9 cellular contexts compared by ENCODE assay signal in genomic region chr16:56610609-56611111, GRCh38. TPM values are rescaled to one million over a fixed set of nuclear protein-coding genes. Genes with fewer than 3 reads are reported as not detected.
A peak's percentile ranks its signal among the peaks of the same experiment; 100 is the strongest.
DNase-seq lines count a peak whose midpoint lies in the region; ATAC-seq, FAIRE-seq and TF ChIP-seq lines count a peak whose summit lies in the region.
"Had no signal": no experiment of that assay in that cellular context is flagged by ENCODE, and none has a peak within 500 bp of the region (broad histone marks: within the 10 kb centered on the region; RNA-seq: fewer than 3 reads in every experiment).

No MANE protein-coding gene starts in this region.

- no peaks in the 10 kb centered on the region for H3K9me3 ChIP-seq in keratinocyte (ENCODE audit: control insufficient read depth, low read depth, low read length)

- H3K36me3 ChIP-seq in keratinocyte (ENCODE audit: control insufficient read depth in 2 of 2, extremely low read depth in 1 of 2, insufficient read depth in 2 of 2, low read length in 2 of 2) = no peaks in the 10 kb centered on the region

- POLR2A ChIA-PET in activated CD4-positive, alpha-beta T cell treated with anti-CD3 and anti-CD28 coated beads for 36 hours (lab: Charles Lee) = interaction anchor here (0.6 to 3.7 kb wide), 4 partner anchors 16 to 600 kb away, joined by 4 to 31 read pairs (median 6); partner anchors contain the start of genes MT1E and MT1X

- TF ChIP-seq CTCF in keratinocyte (optimal IDR thresholded peaks at IDR 0.05 in 1 of 3, IDR thresholded peaks at IDR 0.05 in 1 of 3, conservative IDR thresholded peaks at IDR 0.05 in 1 of 3; ENCODE audit: extremely low read depth in 1 of 3, insufficient read depth in 2 of 3, low read length in 3 of 3) = no peak

- H3K4me2 ChIP-seq in keratinocyte (ENCODE audit: control insufficient read depth, extremely low read depth, insufficient read depth, low read depth, low read length) = peak overlapping the region; percentile 95

- CTCF ChIA-PET in activated CD4-positive, alpha-beta T cell treated with anti-CD3 and anti-CD28 coated beads for 36 hours (lab: Charles Lee) = interaction anchor here (0.7 to 1.9 kb wide), 4 partner anchors 10 to 91 kb away, joined by 3 to 5 read pairs (median 3); no protein-coding TSS in a partner anchor

- H3K9me3 Mint-ChIP-seq in activated CD4-positive, alpha-beta T cell treated with anti-CD3 and anti-CD28 coated beads for 36 hours (ENCODE audit: low read depth) = no peaks in the 10 kb centered on the region
- no peaks in the 10 kb centered on the region for H3K9me3 Mint-ChIP-seq in activated naive CD8-positive, alpha-beta T cell treated with anti-CD3 and anti-CD28 coated beads for 36 hours

- dilution Hi-C loops in keratinocyte (cut with MboI; ENCODE audit: extremely low pct_ligation_motif_present, low sequenced_read_pairs) = no loop called here

- peak; percentile 23 for ATAC-seq in activated CD4-positive, alpha-beta T cell treated with anti-CD3 and anti-CD28 coated beads for 36 hours
- ATAC-seq in HG03280 (IDR thresholded peaks at IDR 0.05; ENCODE audit: unreplicated experiment) (no peak), HG03469 (IDR thresholded peaks at IDR 0.05; ENCODE audit: unreplicated experiment) (no peak)

- H3K27ac ChIP-seq in keratinocyte (ENCODE audit: control insufficient read depth, insufficient read depth, low read length) (peak overlapping the region; percentile 95), substantia nigra (ENCODE audit: low read depth, low read length, poor library complexity, severe bottlenecking) (peak overlapping the region; percentile 88)

- H3K4me1 Mint-ChIP-seq in activated CD4-positive, alpha-beta T cell treated with anti-CD3 and anti-CD28 coated beads for 36 hours = peaks cover 80% of the 10 kb centered on the region
- H3K4me1 Mint-ChIP-seq in activated naive CD8-positive, alpha-beta T cell treated with anti-CD3 and anti-CD28 coated beads for 36 hours = peaks cover 77% of the 10 kb centered on the region

- H3K9ac ChIP-seq in keratinocyte (ENCODE audit: control insufficient read depth, extremely low read depth, insufficient read depth, low read length) = peak overlapping the region; percentile 78

- no peaks in the 10 kb centered on the region for H4K20me1 ChIP-seq in keratinocyte (ENCODE audit: control insufficient read depth, extremely low read depth, insufficient read depth, low read length)

- H3K79me2 ChIP-seq in keratinocyte (ENCODE audit: control insufficient read depth, insufficient read depth, low read length) = no peaks in the 10 kb centered on the region

- H3K36me3 Mint-ChIP-seq in activated CD4-positive, alpha-beta T cell treated with anti-CD3 and anti-CD28 coated beads for 36 hours (ENCODE audit: low read depth) = peaks cover 7% of the 10 kb centered on the region
- peaks cover 7% of the 10 kb centered on the region for H3K36me3 Mint-ChIP-seq in activated naive CD8-positive, alpha-beta T cell treated with anti-CD3 and anti-CD28 coated beads for 36 hours

- peaks cover 76% of the 10 kb centered on the region for H3K4me1 ChIP-seq in keratinocyte (ENCODE audit: control insufficient read depth, extremely low read depth, insufficient read depth, low read length)

- H3K9me1 ChIP-seq in keratinocyte (ENCODE audit: control insufficient read depth, extremely low read depth, insufficient read depth, low read length) = no peaks in the 10 kb centered on the region

- intact Hi-C loops in activated CD4-positive, alpha-beta T cell treated with anti-CD3 and anti-CD28 coated beads for 36 hours (cut with DNase I, micrococcal nuclease) = loop anchor here (1.0 to 10.0 kb wide), 6 partner anchors 327 to 992 kb away; partner anchors contain the start of genes NLRC5 (in 1 of the 2), PSME3IP1 (in 1 of the 2) and RSPRY1 (in 1 of the 2)

- H3K4me3 Mint-ChIP-seq in activated CD4-positive, alpha-beta T cell treated with anti-CD3 and anti-CD28 coated beads for 36 hours = peak overlapping the region; percentile 97
- peak overlapping the region; percentile 49 for H3K4me3 Mint-ChIP-seq in activated naive CD8-positive, alpha-beta T cell treated with anti-CD3 and anti-CD28 coated beads for 36 hours

- H3K27ac Mint-ChIP-seq in activated CD4-positive, alpha-beta T cell treated with anti-CD3 and anti-CD28 coated beads for 36 hours = peak overlapping the region; percentile 98
- H3K27ac Mint-ChIP-seq in activated naive CD8-positive, alpha-beta T cell treated with anti-CD3 and anti-CD28 coated beads for 36 hours = peak overlapping the region; percentile 95

- no peaks in the 10 kb centered on the region for H3K27me3 Mint-ChIP-seq in activated CD4-positive, alpha-beta T cell treated with anti-CD3 and anti-CD28 coated beads for 36 hours
- H3K27me3 Mint-ChIP-seq in activated naive CD8-positive, alpha-beta T cell treated with anti-CD3 and anti-CD28 coated beads for 36 hours = no peaks in the 10 kb centered on the region

- no peak for DNase-seq in activated CD4-positive, alpha-beta T cell treated with anti-CD3 and anti-CD28 coated beads for 36 hours
- DNase-seq in activated CD4-positive, alpha-beta T cell treated with anti-CD3 and anti-CD28 coated beads for 1 hour = no peak
- no peak for DNase-seq in activated naive CD8-positive, alpha-beta T cell treated with anti-CD3 and anti-CD28 coated beads for 36 hours
- no peak for DNase-seq in keratinocyte (ENCODE audit: low read depth, low spot score)
- DNase-seq in substantia nigra (lab: John Stamatoyannopoulos, UW) = no peak
- no peak for DNase-seq in NK-92 treated with Interleukin-12 subunit alpha and Interleukin-12 subunit beta, amount 100 ng/mL, for 24 hours (lab: John Stamatoyannopoulos, UW)
- DNase-seq: NCI-H2107 had no signal

- H2AFZ ChIP-seq in keratinocyte (ENCODE audit: control insufficient read depth, low read length) = no peak overlapping the region

- peak overlapping the region; percentile 46 to 92 (median 86) for H3K4me3 ChIP-seq in keratinocyte (ENCODE audit: control insufficient read depth in 2 of 3, extremely low read depth in 1 of 3, insufficient read depth in 2 of 3, low read depth in 1 of 3, low read length in 3 of 3)

- FAIRE-seq in keratinocyte (lab: Jason Lieb, UNC) = no peak

- no peaks in the 10 kb centered on the region for H3K27me3 ChIP-seq in keratinocyte (ENCODE audit: control insufficient read depth, extremely low read depth, insufficient read depth, low read length)

RNA-seq across cellular contexts. Expression of gene MT2A, which starts 2.3 kb away (rescaled TPM):
- 100 to 1,000 TPM; 114 to 380 TPM for total RNA-seq in activated CD4-positive, alpha-beta T cell treated with anti-CD3 and anti-CD28 coated beads for 36 hours
- total RNA-seq in activated naive CD8-positive, alpha-beta T cell treated with anti-CD3 and anti-CD28 coated beads for 36 hours = 100 to 1,000 TPM; 124 to 126 TPM
- 489 to 1,016 TPM (median 990 TPM) in 3 replicates for polyA plus RNA-seq in keratinocyte
- polyA plus RNA-seq in keratinocyte (2011; ENCODE audit: low read depth) = 310 TPM
- 741 and 1,546 TPM in 2 replicates for polyA plus RNA-seq in keratinocyte (2011; cell fraction: cytosol; rRNA removed)
- 335 and 470 TPM in 2 replicates for polyA plus RNA-seq in keratinocyte (2011; cell fraction: nucleus; rRNA removed)
- 2,479 and 10,771 TPM in 2 replicates for polyA plus RNA-seq in keratinocyte (2012; ENCODE audit: low replicate concordance)
- polyA minus RNA-seq in keratinocyte = 401 to 1,828 TPM (median 417 TPM) in 3 replicates
- 2,677 TPM for polyA minus RNA-seq in keratinocyte (2011; cell fraction: cytosol; rRNA and poly(A)+ RNA removed)
- polyA minus RNA-seq in keratinocyte (2011; cell fraction: nucleus; rRNA and poly(A)+ RNA removed) = 152 and 202 TPM in 2 replicates

RNA-seq across cellular contexts. Expression of gene MT1E, which starts 14.9 kb away (rescaled TPM):
- 100 to 1,000 TPM in 1 of 2 experiments, 10 to 100 TPM in 1; 61.1 to 108 TPM for total RNA-seq in activated CD4-positive, alpha-beta T cell treated with anti-CD3 and anti-CD28 coated beads for 36 hours
- 10 to 100 TPM; 67.1 to 68.9 TPM for total RNA-seq in activated naive CD8-positive, alpha-beta T cell treated with anti-CD3 and anti-CD28 coated beads for 36 hours
- 394 to 1,732 TPM (median 404 TPM) in 3 replicates for polyA plus RNA-seq in keratinocyte
- polyA plus RNA-seq in keratinocyte (2011; ENCODE audit: low read depth) = 55.2 TPM
- 1,504 and 3,462 TPM in 2 replicates for polyA plus RNA-seq in keratinocyte (2011; cell fraction: cytosol; rRNA removed)
- 621 and 624 TPM in 2 replicates for polyA plus RNA-seq in keratinocyte (2011; cell fraction: nucleus; rRNA removed)
- 688 and 1,595 TPM in 2 replicates for polyA plus RNA-seq in keratinocyte (2012; ENCODE audit: low replicate concordance)
- 298 to 744 TPM (median 398 TPM) in 3 replicates for polyA minus RNA-seq in keratinocyte
- polyA minus RNA-seq in keratinocyte (2011; cell fraction: cytosol; rRNA and poly(A)+ RNA removed) = 667 TPM
- 76.9 and 81.7 TPM in 2 replicates for polyA minus RNA-seq in keratinocyte (2011; cell fraction: nucleus; rRNA and poly(A)+ RNA removed)

RNA-seq across cellular contexts. Expression of gene MT3, which starts 21.3 kb away (rescaled TPM):
- total RNA-seq in activated CD4-positive, alpha-beta T cell treated with anti-CD3 and anti-CD28 coated beads for 36 hours = 10 to 100 TPM; 10.6 to 27.0 TPM
- 10 to 100 TPM; 24.3 to 25.6 TPM for total RNA-seq in activated naive CD8-positive, alpha-beta T cell treated with anti-CD3 and anti-CD28 coated beads for 36 hours
- polyA plus RNA-seq in keratinocyte = not detected in 3 replicates
- not detected for polyA plus RNA-seq in keratinocyte (2011; ENCODE audit: low read depth)
- polyA plus RNA-seq in keratinocyte (2011; cell fraction: cytosol; rRNA removed) = not detected in 2 replicates
- not detected in 2 replicates for polyA plus RNA-seq in keratinocyte (2011; cell fraction: nucleus; rRNA removed)
- polyA plus RNA-seq in keratinocyte (2012; ENCODE audit: low replicate concordance) = not detected in 2 replicates
- not detected in 3 replicates for polyA minus RNA-seq in keratinocyte
- polyA minus RNA-seq in keratinocyte (2011; cell fraction: cytosol; rRNA and poly(A)+ RNA removed) = not detected
- not detected in 2 replicates for polyA minus RNA-seq in keratinocyte (2011; cell fraction: nucleus; rRNA and poly(A)+ RNA removed)

RNA-seq across cellular contexts. Expression of gene MT1M, which starts 21.8 kb away (rescaled TPM):
- not detected for total RNA-seq in activated CD4-positive, alpha-beta T cell treated with anti-CD3 and anti-CD28 coated beads for 36 hours
- not detected for total RNA-seq in activated naive CD8-positive, alpha-beta T cell treated with anti-CD3 and anti-CD28 coated beads for 36 hours
- polyA plus RNA-seq in keratinocyte = 0.20 to 0.74 TPM (median 0.24 TPM) in 3 replicates
- polyA plus RNA-seq in keratinocyte (2011; ENCODE audit: low read depth) = not detected
- 0.32 and 0.65 TPM in 2 replicates for polyA plus RNA-seq in keratinocyte (2011; cell fraction: cytosol; rRNA removed)
- 0.27 TPM in 1 of 2 replicates, not detected in the other for polyA plus RNA-seq in keratinocyte (2011; cell fraction: nucleus; rRNA removed)
- 0.79 and 1.1 TPM in 2 replicates for polyA plus RNA-seq in keratinocyte (2012; ENCODE audit: low replicate concordance)
- polyA minus RNA-seq in keratinocyte = 0.56 to 0.76 TPM in 2 of 3 replicates, not detected in the other
- polyA minus RNA-seq in keratinocyte (2011; cell fraction: cytosol; rRNA and poly(A)+ RNA removed) = not detected
- not detected in 2 replicates for polyA minus RNA-seq in keratinocyte (2011; cell fraction: nucleus; rRNA and poly(A)+ RNA removed)

RNA-seq across cellular contexts. Expression of gene MT1A, which starts 27.8 kb away (rescaled TPM):
- 1 to 10 TPM in 1 of 2 experiments, under 1 TPM in 1; 0.74 to 1.1 TPM for total RNA-seq in activated CD4-positive, alpha-beta T cell treated with anti-CD3 and anti-CD28 coated beads for 36 hours
- not detected for total RNA-seq in activated naive CD8-positive, alpha-beta T cell treated with anti-CD3 and anti-CD28 coated beads for 36 hours
- not detected in 3 replicates for polyA plus RNA-seq in keratinocyte
- not detected for polyA plus RNA-seq in keratinocyte (2011; ENCODE audit: low read depth)
- polyA plus RNA-seq in keratinocyte (2011; cell fraction: cytosol; rRNA removed) = not detected in 2 replicates
- not detected in 2 replicates for polyA plus RNA-seq in keratinocyte (2011; cell fraction: nucleus; rRNA removed)
- 0.93 TPM in 1 of 2 replicates, not detected in the other for polyA plus RNA-seq in keratinocyte (2012; ENCODE audit: low replicate concordance)
- polyA minus RNA-seq in keratinocyte = not detected in 3 replicates
- not detected for polyA minus RNA-seq in keratinocyte (2011; cell fraction: cytosol; rRNA and poly(A)+ RNA removed)
- not detected in 2 replicates for polyA minus RNA-seq in keratinocyte (2011; cell fraction: nucleus; rRNA and poly(A)+ RNA removed)
